In the genomic region with DNA sequence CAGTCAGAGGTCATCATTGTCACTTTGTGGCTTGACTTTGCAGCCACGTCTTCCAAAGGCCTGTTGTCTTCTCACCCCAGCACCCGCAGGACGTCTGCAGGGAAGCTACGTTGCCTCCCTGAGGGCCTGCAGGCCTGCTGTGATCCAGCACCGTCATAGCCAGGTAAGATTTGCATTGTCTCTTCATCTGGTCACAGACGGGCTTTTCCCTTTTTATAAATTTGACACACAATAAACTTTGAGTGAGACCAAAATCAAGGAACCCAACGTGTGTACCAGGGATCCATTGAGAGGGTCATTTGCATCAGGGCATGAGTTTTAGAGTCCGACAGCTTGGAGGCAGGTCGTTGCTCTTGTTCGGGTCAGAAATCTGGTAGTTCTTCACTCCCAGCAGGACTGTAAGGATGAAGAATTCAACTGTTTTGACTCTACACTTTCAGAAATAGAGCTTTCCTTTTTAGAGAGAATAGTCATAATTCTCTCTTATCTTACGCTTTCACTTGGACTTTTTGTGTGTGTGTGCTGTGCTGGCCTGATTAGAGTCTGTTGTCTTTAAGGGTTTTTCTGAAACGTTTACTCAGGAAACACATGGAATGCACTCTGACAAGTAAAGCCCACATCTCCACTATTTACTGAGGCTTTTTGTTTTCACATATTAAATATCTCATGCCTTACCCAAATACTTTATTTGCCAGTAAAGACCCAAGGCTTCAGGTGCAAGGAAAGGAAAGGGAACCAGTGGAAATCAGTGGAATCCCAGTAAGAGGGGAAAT, we compare ENCODE assay signal across 8 cellular contexts.
A peak's percentile ranks its signal among the peaks of the same experiment; 100 is the strongest.
DNase-seq lines count a peak whose midpoint lies in the region; ATAC-seq and TF ChIP-seq lines count a peak whose summit lies in the region.

No MANE protein-coding gene starts in this region.

- H3K27me3 ChIP-seq in GM23338 (ENCODE audit: insufficient read depth) (no peaks in the 10 kb centered on the region), BE2C (no peaks in the 10 kb centered on the region)

- no peak overlapping the region for H3K4me3 ChIP-seq in GM23338
- no peak overlapping the region for H3K4me3 ChIP-seq in BE2C (ENCODE audit: low read depth, low read length)

- no peaks in the 10 kb centered on the region for H3K4me1 Mint-ChIP-seq in GM23338
- H3K4me1 Mint-ChIP-seq in T-helper 17 cell, result peaks cover 24% of the 10 kb centered on the region

- H3F3A ChIP-seq in GM23338 (replicated peaks; ENCODE audit: low read depth), result no peaks in the 10 kb centered on the region

- H3K27ac ChIP-seq in GM23338 (ENCODE audit: low read depth), result no peak overlapping the region

- H3K79me2 ChIP-seq in GM23338 (replicated peaks; ENCODE audit: insufficient read depth), result no peaks in the 10 kb centered on the region

- TF ChIP-seq CTCF in GM10266 (IDR thresholded peaks at IDR 0.05; ENCODE audit: control insufficient read depth, insufficient read depth, low read depth, missing control alignments) (no peak), GM23338 (conservative IDR thresholded peaks at IDR 0.05; ENCODE audit: low read depth in 2 of 2) (no peak), BE2C (IDR thresholded peaks at IDR 0.05; ENCODE audit: low read depth, low read length) (no peak)

- no peak overlapping the region for H3K27ac Mint-ChIP-seq in GM23338
- no peak overlapping the region for H3K27ac Mint-ChIP-seq in T-helper 17 cell

- H2AFZ ChIP-seq in GM23338, result peak overlapping the region; percentile 89

- peak; percentile 38 for DNase-seq in GM10266 (ENCODE audit: extremely low spot score)
- no peak for DNase-seq in GM23338 (ENCODE audit: low spot score)
- peak in 2 of 3 donors; percentile 40 to 55 for DNase-seq in T-helper 17 cell
- DNase-seq in erythroblast (lab: John Stamatoyannopoulos, UW), result peak; percentile 62 to 82
- DNase-seq in NCI-H2171 (lab: John Stamatoyannopoulos, UW), result no peak
- DNase-seq in Kasumi-1 (lab: John Stamatoyannopoulos, UW), result no peak
- DNase-seq in BE2C, result no peak
- no peak for DNase-seq in RKO (ENCODE audit: low spot score)

- H3K36me3 ChIP-seq in GM23338 (ENCODE audit: insufficient read depth), result no peaks in the 10 kb centered on the region
- no peaks in the 10 kb centered on the region for H3K36me3 ChIP-seq in BE2C

- no peaks in the 10 kb centered on the region for H4K20me1 ChIP-seq in GM23338 (replicated peaks; ENCODE audit: insufficient read depth)

- H3K4me3 Mint-ChIP-seq in GM23338 (no peak overlapping the region), T-helper 17 cell (peak overlapping the region; percentile 84)

- peak; percentile 16 for TF ChIP-seq POLR2A in erythroblast (IDR thresholded peaks at IDR 0.05; ENCODE audit: low read length)

- H3K27me3 Mint-ChIP-seq in GM23338 (ENCODE audit: insufficient read depth, low read depth, poor library complexity) (no peaks in the 10 kb centered on the region), T-helper 17 cell (no peaks in the 10 kb centered on the region)

- no peaks in the 10 kb centered on the region for H3K36me3 Mint-ChIP-seq in GM23338 (ENCODE audit: low read depth)
- H3K36me3 Mint-ChIP-seq in T-helper 17 cell (ENCODE audit: low read depth), result peaks cover 2% of the 10 kb centered on the region

- no peak overlapping the region for H3K4me2 ChIP-seq in GM23338

- peaks cover 3% of the 10 kb centered on the region for H3K9me3 ChIP-seq in T-helper 17 cell (ENCODE audit: control insufficient read depth, low read length, poor library complexity, severe bottlenecking)
- no peaks in the 10 kb centered on the region for H3K9me3 ChIP-seq in BE2C

- ATAC-seq in GM23338 (no peak), T-helper 17 cell (peak; percentile 83)

- no peaks in the 10 kb centered on the region for H3K4me1 ChIP-seq in GM23338 (ENCODE audit: insufficient read depth)
- H3K4me1 ChIP-seq in BE2C, result no peaks in the 10 kb centered on the region

- H3K9me2 ChIP-seq in GM23338 (ENCODE audit: insufficient read depth), result no peaks in the 10 kb centered on the region

- H3K9me3 Mint-ChIP-seq in GM23338, result no peaks in the 10 kb centered on the region

TF ChIP-seq in GM23338, 12 proteins besides CTCF, POLR2A, EP300 and RAD21:
- no peak for TF ChIP-seq REST (IDR thresholded peaks at IDR 0.05; ENCODE audit: unreplicated experiment)
- TF ChIP-seq STAT1 (IDR thresholded peaks at IDR 0.05; ENCODE audit: unreplicated experiment), result no peak
- TF ChIP-seq ZNF114 (CRISPR knock-in tag; IDR thresholded peaks at IDR 0.05), result no peak
- TF ChIP-seq, protein P1, sequence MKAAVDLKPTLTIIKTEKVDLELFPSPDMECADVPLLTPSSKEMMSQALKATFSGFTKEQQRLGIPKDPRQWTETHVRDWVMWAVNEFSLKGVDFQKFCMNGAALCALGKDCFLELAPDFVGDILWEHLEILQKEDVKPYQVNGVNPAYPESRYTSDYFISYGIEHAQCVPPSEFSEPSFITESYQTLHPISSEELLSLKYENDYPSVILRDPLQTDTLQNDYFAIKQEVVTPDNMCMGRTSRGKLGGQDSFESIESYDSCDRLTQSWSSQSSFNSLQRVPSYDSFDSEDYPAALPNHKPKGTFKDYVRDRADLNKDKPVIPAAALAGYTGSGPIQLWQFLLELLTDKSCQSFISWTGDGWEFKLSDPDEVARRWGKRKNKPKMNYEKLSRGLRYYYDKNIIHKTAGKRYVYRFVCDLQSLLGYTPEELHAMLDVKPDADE (IDR thresholded peaks at IDR 0.05), result no peak
- no peak for TF ChIP-seq EZH2 (IDR thresholded peaks at IDR 0.05; ENCODE audit: low read depth, unreplicated experiment)
- no peak for TF ChIP-seq CREB1 (CRISPR knock-in tag; IDR thresholded peaks at IDR 0.05; ENCODE audit: low read depth)

Comparison
In these comparisons a context has a peak if more than half of its experiments do, and no peak if none do; other contexts are left out.
1. DNase-seq: peak in GM10266 (single experiment), T-helper 17 cell (2 of 3) and erythroblast (2 of 2); none in GM23338 (single experiment), NCI-H2171 (single experiment), Kasumi-1 (0 of 2), BE2C (single experiment) and RKO (single experiment).